Comparison of ENCODE assay signal across 8 cellular contexts in genomic region chr9:72477862-72478564, GRCh38. TPM values are rescaled to one million over a fixed set of nuclear protein-coding genes. Genes with fewer than 3 reads are reported as not detected.
DNase-seq lines count a peak whose midpoint lies in the region; ATAC-seq, FAIRE-seq and TF ChIP-seq lines count a peak whose summit lies in the region.

No MANE protein-coding gene starts in this region.

- TF ChIP-seq POLR2A in spleen (IDR thresholded peaks at IDR 0.05): no peak

- no peaks in the 10 kb centered on the region for H3K27me3 Mint-ChIP-seq in CD4-positive, CD25-positive, alpha-beta regulatory T cell
- H3K27me3 Mint-ChIP-seq in astrocyte (ENCODE audit: low read depth, unreplicated experiment): no peaks in the 10 kb centered on the region

- FAIRE-seq in astrocyte (lab: Jason Lieb, UNC): peak; percentile 92

- H3K79me2 ChIP-seq in astrocyte (ENCODE audit: insufficient read depth, low read length): no peaks in the 10 kb centered on the region

- no peak overlapping the region for H3K9ac ChIP-seq in astrocyte (ENCODE audit: low read length)

- H3K4me2 ChIP-seq in astrocyte (ENCODE audit: low read length): peak overlapping the region; percentile 49

- no peak overlapping the region for H3K4me3 Mint-ChIP-seq in CD4-positive, CD25-positive, alpha-beta regulatory T cell
- H3K4me3 Mint-ChIP-seq in astrocyte (ENCODE audit: unreplicated experiment): peak overlapping the region; percentile 66

- no peaks in the 10 kb centered on the region for H3K36me3 ChIP-seq in CD4-positive, CD25-positive, alpha-beta regulatory T cell (ENCODE audit: control insufficient read depth, insufficient read depth, low read length)
- no peaks in the 10 kb centered on the region for H3K36me3 ChIP-seq in astrocyte (ENCODE audit: insufficient read depth, low read length)
- no peaks in the 10 kb centered on the region for H3K36me3 ChIP-seq in left lung
- H3K36me3 ChIP-seq in spleen: no peaks in the 10 kb centered on the region

- WGBS in spleen, 5 donors: 44 to 57% (median 57%) methylated on average over 5 of the region's 5 CpGs

- no peaks in the 10 kb centered on the region for H3K27me3 ChIP-seq in CD4-positive, CD25-positive, alpha-beta regulatory T cell (ENCODE audit: control insufficient read depth, insufficient read depth, low read length)
- no peaks in the 10 kb centered on the region for H3K27me3 ChIP-seq in astrocyte (ENCODE audit: insufficient read depth, low read length)
- no peaks in the 10 kb centered on the region for H3K27me3 ChIP-seq in left lung
- H3K27me3 ChIP-seq in spleen (replicated peaks in 1 of 7): peaks cover 0 to 7% (median 0%) of the 10 kb centered on the region in 7 donors

- no peaks in the 10 kb centered on the region for H3K9me3 ChIP-seq in CD4-positive, CD25-positive, alpha-beta regulatory T cell (ENCODE audit: control insufficient read depth in 2 of 2, low read length in 2 of 2)
- H3K9me3 ChIP-seq in astrocyte (ENCODE audit: insufficient read depth, low read depth, low read length) (no peaks in the 10 kb centered on the region), left lung (no peaks in the 10 kb centered on the region), spleen (no peaks in the 10 kb centered on the region)

- no peak overlapping the region for H3K27ac ChIP-seq in CD4-positive, CD25-positive, alpha-beta regulatory T cell (ENCODE audit: insufficient read depth, low read length, poor library complexity, severe bottlenecking)
- H3K27ac ChIP-seq in astrocyte (ENCODE audit: low read depth, low read length): peak overlapping the region; percentile 35
- H3K27ac ChIP-seq in left lung: peak overlapping the region; percentile 41 to 55
- peak overlapping the region in 1 of 8 donors; percentile 4 for H3K27ac ChIP-seq in spleen

- TF ChIP-seq CTCF in astrocyte (IDR thresholded peaks at IDR 0.05; ENCODE audit: insufficient read depth, low read depth, low read length) (no peak), left lung (IDR thresholded peaks at IDR 0.05) (no peak), spleen (IDR thresholded peaks at IDR 0.05 in 8 of 11, conservative IDR thresholded peaks at IDR 0.05 in 3 of 11) (no peak)

- no peak overlapping the region for H3K4me3 ChIP-seq in CD4-positive, CD25-positive, alpha-beta regulatory T cell (ENCODE audit: low read depth, low read length)
- no peak overlapping the region for H3K4me3 ChIP-seq in astrocyte (ENCODE audit: insufficient read depth, low read depth, low read length)
- H3K4me3 ChIP-seq in left lung: no peak overlapping the region
- H3K4me3 ChIP-seq in spleen: no peak overlapping the region

- H3K4me1 ChIP-seq in CD4-positive, CD25-positive, alpha-beta regulatory T cell (ENCODE audit: control insufficient read depth, insufficient read depth, low read length, poor library complexity, severe bottlenecking): no peaks in the 10 kb centered on the region
- H3K4me1 ChIP-seq in astrocyte (ENCODE audit: insufficient read depth, low read length) (peaks cover 40% of the 10 kb centered on the region), left lung (peaks cover 3 to 16% of the 10 kb centered on the region in 2 donors), spleen (peaks cover 0 to 15% (median 5%) of the 10 kb centered on the region in 6 donors)

- no peak overlapping the region for H2AFZ ChIP-seq in astrocyte (ENCODE audit: low read depth, low read length)

- H3K36me3 Mint-ChIP-seq in CD4-positive, CD25-positive, alpha-beta regulatory T cell: no peaks in the 10 kb centered on the region
- no peaks in the 10 kb centered on the region for H3K36me3 Mint-ChIP-seq in astrocyte (ENCODE audit: low read depth, unreplicated experiment)

- intact Hi-C loops in left lung (cut with DNase I) (no loop called here), spleen (cut with DNase I; ENCODE audit: low total_unique reads) (no loop called here)

- H3K4me1 Mint-ChIP-seq in CD4-positive, CD25-positive, alpha-beta regulatory T cell: peaks cover 13 to 33% (median 17%) of the 10 kb centered on the region in 4 donors
- H3K4me1 Mint-ChIP-seq in astrocyte (ENCODE audit: low read depth, unreplicated experiment): peaks cover 53% of the 10 kb centered on the region

- peak overlapping the region in 2 of 3 donors; percentile 23 to 49 for H3K27ac Mint-ChIP-seq in CD4-positive, CD25-positive, alpha-beta regulatory T cell
- peak overlapping the region; percentile 91 for H3K27ac Mint-ChIP-seq in astrocyte (ENCODE audit: unreplicated experiment)

- peaks cover 0 to 2% (median 0%) of the 10 kb centered on the region in 7 donors for H3K9me3 Mint-ChIP-seq in CD4-positive, CD25-positive, alpha-beta regulatory T cell
- H3K9me3 Mint-ChIP-seq in astrocyte (ENCODE audit: unreplicated experiment): peaks cover 5% of the 10 kb centered on the region

- peak in 1 of 3 donors; percentile 26 for DNase-seq in CD4-positive, CD25-positive, alpha-beta regulatory T cell
- DNase-seq in HuH-7 (ENCODE audit: low spot score) (peak; percentile 86), astrocyte (ENCODE audit: low read depth) (peak; percentile 74), left lung (no peak), spleen (no peak)
- DNase-seq in NK-92 treated with Interleukin-12 subunit alpha and Interleukin-12 subunit beta, amount 100 ng/mL, for 24 hours (lab: John Stamatoyannopoulos, UW): no peak

- ATAC-seq in CD4-positive, CD25-positive, alpha-beta regulatory T cell (ENCODE audit: low read depth in 2 of 2): no peak
- ATAC-seq in left lung (peak; percentile 93), GM18873 (IDR thresholded peaks at IDR 0.05; ENCODE audit: low FRiP score, unreplicated experiment) (no peak), GM18861 (IDR thresholded peaks at IDR 0.05; ENCODE audit: unreplicated experiment) (no peak)

- no peaks in the 10 kb centered on the region for H4K20me1 ChIP-seq in astrocyte (ENCODE audit: insufficient read depth, low read length)

RNA-seq across cellular contexts. Expression of gene TMC1, which starts 43.4 kb away (rescaled TPM):
- total RNA-seq in CD4-positive, CD25-positive, alpha-beta regulatory T cell: not detected
- polyA plus RNA-seq in CD4-positive, CD25-positive, alpha-beta regulatory T cell: not detected
- 0.10 TPM in 1 of 2 replicates, not detected in the other for total RNA-seq in astrocyte
- total RNA-seq in left lung: under 1 TPM in 1 of 2 donors, not detected in 1; 0.26 TPM
- not detected for total RNA-seq in spleen
- under 1 TPM in 2 of 3 donors, not detected in 1; 0.04 to 0.16 TPM for polyA plus RNA-seq in spleen

Comparison
In these comparisons a context has a peak if more than half of its experiments do, and no peak if none do; other contexts are left out.
1. DNase-seq: peak in HuH-7 (single experiment) and astrocyte (single experiment); none in left lung (0 of 2), NK-92 treated with Interleukin-12 subunit alpha and Interleukin-12 subunit beta, amount 100 ng/mL, for 24 hours (single experiment) and spleen (single experiment).